In genomic region chr10:109967739-109968088, GRCh38 we compare ENCODE assay signal across 20 cellular contexts. TPM values are rescaled to one million over a fixed set of nuclear protein-coding genes. Genes with fewer than 3 reads are reported as not detected.
DNase-seq lines count a peak whose midpoint lies in the region; ATAC-seq and TF ChIP-seq lines count a peak whose summit lies in the region.
"Had no signal": no experiment of that assay in that cellular context is flagged by ENCODE, and none has a peak within 500 bp of the region (broad histone marks: within the 10 kb centered on the region; RNA-seq: fewer than 3 reads in every experiment).

No MANE protein-coding gene starts in this region.

- H3K4me3 Mint-ChIP-seq in endothelial cell (ENCODE audit: unreplicated experiment): peak overlapping the region; percentile 37
- H3K4me3 Mint-ChIP-seq: activated naive CD8-positive, alpha-beta T cell treated with anti-CD3 and anti-CD28 coated beads, Interleukin-2, amount 50 U/mL, for 24 hours; activated T-helper 1 cell treated with anti-CD3 and anti-CD28 coated beads, Interleukin-12 subunit alpha, Interleukin-12 subunit beta, Interleukin-2, Interleukin-4 antibody, amounts not matched to agents 30 ng/mL and 10 ng/mL and 1 ng/mL, durations not matched to agents 14 hours and 24 hours and 36 hours; CD4-positive, CD25-positive, alpha-beta regulatory T cell; IgD-negative memory B cell; WTC11 had no signal

- ATAC-seq in Right ventricle myocardium superior (ENCODE audit: poor library complexity) (peak; percentile 5), HG02798 (IDR thresholded peaks at IDR 0.05; ENCODE audit: poor library complexity, unreplicated experiment) (no peak), GM19324 (IDR thresholded peaks at IDR 0.05; ENCODE audit: low FRiP score, unreplicated experiment) (no peak)
- ATAC-seq: activated naive CD8-positive, alpha-beta T cell treated with anti-CD3 and anti-CD28 coated beads, Interleukin-2, amount 50 U/mL, for 24 hours; gastrocnemius medialis; upper lobe of right lung had no signal

- no peak for TF ChIP-seq POLR2A in thyroid gland (IDR thresholded peaks at IDR 0.05)

- peak overlapping the region; percentile 98 for H3K27ac Mint-ChIP-seq in endothelial cell (ENCODE audit: unreplicated experiment)
- H3K27ac Mint-ChIP-seq: activated naive CD8-positive, alpha-beta T cell treated with anti-CD3 and anti-CD28 coated beads, Interleukin-2, amount 50 U/mL, for 24 hours; activated T-helper 1 cell treated with anti-CD3 and anti-CD28 coated beads, Interleukin-12 subunit alpha, Interleukin-12 subunit beta, Interleukin-2, Interleukin-4 antibody, amounts not matched to agents 30 ng/mL and 10 ng/mL and 1 ng/mL, durations not matched to agents 14 hours and 24 hours and 36 hours; CD4-positive, CD25-positive, alpha-beta regulatory T cell; IgD-negative memory B cell; WTC11 had no signal

- H3K4me1 Mint-ChIP-seq in endothelial cell (ENCODE audit: unreplicated experiment): peaks cover 41% of the 10 kb centered on the region
- H3K4me1 Mint-ChIP-seq: activated naive CD8-positive, alpha-beta T cell treated with anti-CD3 and anti-CD28 coated beads, Interleukin-2, amount 50 U/mL, for 24 hours; CD4-positive, CD25-positive, alpha-beta regulatory T cell had no signal

- no peak overlapping the region for H3K9ac ChIP-seq in muscle layer of colon (ENCODE audit: low read length)

- H3K9me3 ChIP-seq in right atrium auricular region (no peaks in the 10 kb centered on the region), muscle layer of colon (ENCODE audit: low read length) (no peaks in the 10 kb centered on the region), thyroid gland (no peaks in the 10 kb centered on the region)
- H3K9me3 ChIP-seq: gastrocnemius medialis, upper lobe of right lung had no signal

- no peak overlapping the region for H3K4me3 ChIP-seq in right atrium auricular region
- H3K4me3 ChIP-seq in muscle layer of colon (ENCODE audit: low read depth in 1 of 2, low read length in 2 of 2): no peak overlapping the region
- H3K4me3 ChIP-seq in thyroid gland (replicated peaks in 1 of 3): no peak overlapping the region
- H3K4me3 ChIP-seq: gastrocnemius medialis, upper lobe of right lung had no signal

- H3K36me3 Mint-ChIP-seq in endothelial cell (ENCODE audit: low read depth, unreplicated experiment): no peaks in the 10 kb centered on the region
- H3K36me3 Mint-ChIP-seq: CD4-positive, CD25-positive, alpha-beta regulatory T cell; WTC11 had no signal

- H3K27me3 ChIP-seq in right atrium auricular region (no peaks in the 10 kb centered on the region), muscle layer of colon (ENCODE audit: control insufficient read depth in 1 of 2, insufficient read depth in 2 of 2, low read length in 2 of 2) (no peaks in the 10 kb centered on the region), thyroid gland (no peaks in the 10 kb centered on the region)
- H3K27me3 ChIP-seq: gastrocnemius medialis, upper lobe of right lung had no signal

- H3K27ac ChIP-seq in right atrium auricular region (peak overlapping the region in 1 of 2 donors; percentile 4), muscle layer of colon (ENCODE audit: low read depth, low read length) (peak overlapping the region; percentile 21), thyroid gland (peak overlapping the region; percentile 63 to 77 (median 67))
- H3K27ac ChIP-seq: 22Rv1, gastrocnemius medialis, upper lobe of right lung had no signal

- TF ChIP-seq CTCF in right atrium auricular region (IDR thresholded peaks at IDR 0.05) (no peak), endothelial cell (IDR thresholded peaks at IDR 0.05; ENCODE audit: unreplicated experiment) (no peak), thyroid gland (IDR thresholded peaks at IDR 0.05) (no peak)

- H3K4me1 ChIP-seq in right atrium auricular region: peaks cover 0 to 36% of the 10 kb centered on the region in 2 donors
- H3K4me1 ChIP-seq in muscle layer of colon (ENCODE audit: insufficient read depth, low read length): no peaks in the 10 kb centered on the region
- peaks cover 40 to 57% of the 10 kb centered on the region in 2 donors for H3K4me1 ChIP-seq in thyroid gland
- H3K4me1 ChIP-seq: gastrocnemius medialis had no signal

- peaks cover 2% of the 10 kb centered on the region for H3K27me3 Mint-ChIP-seq in endothelial cell (ENCODE audit: unreplicated experiment)

- no peak for DNase-seq in Right ventricle myocardium superior
- no peak for DNase-seq in right atrium auricular region (ENCODE audit: low spot score)
- DNase-seq in endothelial cell (ENCODE audit: low spot score): no peak
- DNase-seq in thyroid gland: peak; percentile 62
- DNase-seq in NCI-H2196 (lab: John Stamatoyannopoulos, UW; ENCODE audit: unreplicated experiment): no peak
- DNase-seq: activated naive CD8-positive, alpha-beta T cell treated with anti-CD3 and anti-CD28 coated beads, Interleukin-2, amount 50 U/mL, for 24 hours; CD4-positive, CD25-positive, alpha-beta regulatory T cell; central memory CD4-positive, alpha-beta T cell; gastrocnemius medialis; mammary epithelial cell; MV-4-11; occipital lobe; upper lobe of right lung had no signal

- H3K9me3 Mint-ChIP-seq in endothelial cell (ENCODE audit: unreplicated experiment): no peaks in the 10 kb centered on the region
- H3K9me3 Mint-ChIP-seq: activated naive CD8-positive, alpha-beta T cell treated with anti-CD3 and anti-CD28 coated beads, Interleukin-2, amount 50 U/mL, for 24 hours; activated T-helper 1 cell treated with anti-CD3 and anti-CD28 coated beads, Interleukin-12 subunit alpha, Interleukin-12 subunit beta, Interleukin-2, Interleukin-4 antibody, amounts not matched to agents 30 ng/mL and 10 ng/mL and 1 ng/mL, durations not matched to agents 14 hours and 24 hours and 36 hours; CD4-positive, CD25-positive, alpha-beta regulatory T cell; IgD-negative memory B cell; WTC11 had no signal

- intact Hi-C loops in Right ventricle myocardium superior (cut with DNase I) (no loop called here), thyroid gland (cut with DNase I) (loop anchor here (10.0 kb wide), 1 partner anchor 73 kb away; no protein-coding TSS in a partner anchor)

- H3K36me3 ChIP-seq in right atrium auricular region (no peaks in the 10 kb centered on the region), muscle layer of colon (ENCODE audit: insufficient read depth, low read length) (no peaks in the 10 kb centered on the region), thyroid gland (no peaks in the 10 kb centered on the region)
- H3K36me3 ChIP-seq: gastrocnemius medialis, upper lobe of right lung had no signal

RNA-seq across cellular contexts. Expression of gene ADD3, which starts 40.1 kb away (rescaled TPM):
- total RNA-seq in Right ventricle myocardium superior (115 TPM), right atrium auricular region (100 to 1,000 TPM; 158 to 377 TPM), endothelial cell (ENCODE audit: unreplicated experiment) (125 TPM), thyroid gland (100 to 1,000 TPM; 257 to 644 (median 358) TPM)

RNA-seq across cellular contexts. Expression of gene XPNPEP1, which starts 44.4 kb away (rescaled TPM):
- 36.0 TPM for total RNA-seq in Right ventricle myocardium superior
- total RNA-seq in right atrium auricular region: 10 to 100 TPM; 41.2 to 45.2 TPM
- 202 TPM for total RNA-seq in endothelial cell (ENCODE audit: unreplicated experiment)
- total RNA-seq in thyroid gland: 10 to 100 TPM; 72.7 to 89.0 (median 84.0) TPM

Comparison
In these comparisons a context has a peak if more than half of its experiments do, and no peak if none do; other contexts are left out.
1. DNase-seq: peak in thyroid gland (2 of 2); none in Right ventricle myocardium superior (single experiment), right atrium auricular region (single experiment), endothelial cell (single experiment) and NCI-H2196 (single experiment).